In the genomic region with DNA sequence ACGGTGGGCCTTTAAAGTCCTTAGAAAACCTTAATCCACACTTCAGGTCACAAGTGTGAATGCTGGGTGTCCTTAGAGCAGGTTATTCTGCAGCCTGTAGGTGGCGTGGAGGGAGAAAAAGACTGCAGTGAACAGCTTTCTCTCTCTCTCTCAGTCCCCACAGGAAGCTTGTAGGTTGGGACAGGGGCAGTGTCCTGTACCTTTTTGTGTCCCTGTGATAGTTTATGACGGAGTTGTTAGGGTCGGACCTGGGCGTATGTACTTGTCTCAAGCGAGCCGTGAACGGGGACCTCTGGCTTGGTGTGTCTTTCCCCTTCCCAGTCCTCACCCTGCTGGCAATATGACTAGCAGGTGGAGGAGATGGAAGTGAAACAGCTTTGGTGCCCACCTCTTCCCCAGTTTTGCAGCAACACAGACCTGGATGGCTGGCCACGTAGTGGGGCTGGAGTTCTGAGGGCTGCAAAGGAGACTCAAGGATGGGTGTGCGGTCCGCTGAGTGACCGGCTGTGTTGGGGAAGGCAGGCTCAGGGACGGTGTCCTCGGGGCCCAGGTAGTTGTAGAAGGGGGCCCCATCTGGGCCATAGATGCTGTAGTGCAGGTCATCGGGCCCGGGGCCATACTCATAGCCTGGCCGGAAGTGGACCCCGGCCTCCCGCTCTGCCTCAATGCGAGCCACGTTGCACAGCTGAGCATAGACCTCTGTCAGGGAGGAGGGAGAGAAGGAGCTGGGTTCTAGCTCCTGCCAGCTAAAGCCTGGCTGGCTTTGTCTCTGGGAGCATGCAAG, we compare ENCODE assay signal across 8 cellular contexts. TPM values are rescaled to one million over a fixed set of nuclear protein-coding genes. Genes with fewer than 3 reads are reported as not detected.
A peak's percentile ranks its signal among the peaks of the same experiment; 100 is the strongest.
DNase-seq lines count a peak whose midpoint lies in the region; ATAC-seq and TF ChIP-seq lines count a peak whose summit lies in the region.

No MANE protein-coding gene starts in this region.

- no peak overlapping the region for H3K4me3 ChIP-seq in GM12865 (ENCODE audit: low read depth, low read length)
- H3K4me3 ChIP-seq in neuronal stem cell (ENCODE audit: low read length in 2 of 2): no peak overlapping the region

- no peak overlapping the region for H3K4me2 ChIP-seq in neuronal stem cell (ENCODE audit: insufficient read depth, low read length, poor library complexity, severe bottlenecking)

- H3K4me1 ChIP-seq in neuronal stem cell (ENCODE audit: control insufficient read depth in 2 of 2, insufficient read depth in 1 of 2, low read depth in 1 of 2, low read length in 2 of 2): peaks cover 12 to 17% of the 10 kb centered on the region in 2 donors

- no peaks in the 10 kb centered on the region for H3K9me3 ChIP-seq in neuronal stem cell (replicated peaks in 1 of 2; ENCODE audit: control insufficient read depth in 2 of 2, insufficient read depth in 1 of 2, low read depth in 1 of 2, low read length in 2 of 2)

- H3K27me3 ChIP-seq in neuronal stem cell (ENCODE audit: control insufficient read depth in 3 of 3, insufficient read depth in 3 of 3, low read depth in 1 of 3, low read length in 3 of 3): no peaks in the 10 kb centered on the region

- DNase-seq in GM12865 (ENCODE audit: low read depth) (peak; percentile 57), NCI-H82 treated with DMSO at 0.1 percent for 48 hours (lab: John Stamatoyannopoulos, UW; ENCODE audit: unreplicated experiment) (peak; percentile 39), dermis microvascular lymphatic vessel endothelial cell (ENCODE audit: low read depth in 2 of 2) (peak; percentile 21 to 28), neuronal stem cell (ENCODE audit: low spot score) (no peak), NCI-H1048 (lab: John Stamatoyannopoulos, UW) (no peak)
- no peak for DNase-seq in effector CD4-positive, alpha-beta T cell

- peak overlapping the region; percentile 88 for H2AK5ac ChIP-seq in neuronal stem cell (ENCODE audit: low read depth, low read length)

- H3K9ac ChIP-seq in neuronal stem cell (ENCODE audit: low read depth, low read length, poor library complexity): no peak overlapping the region

- H2BK5ac ChIP-seq in neuronal stem cell (ENCODE audit: low read length): no peak overlapping the region

- no peak overlapping the region for H2BK120ac ChIP-seq in neuronal stem cell (ENCODE audit: low read depth, low read length)

- no CpG with 5 or more reads among the region's 21 CpGs for WGBS in neuronal stem cell (ENCODE audit: extremely low coverage in 2 of 2, insufficient read length in 2 of 2, insufficient replicate concordance in 1 of 2), 2 donors

- no peak overlapping the region for H3K18ac ChIP-seq in neuronal stem cell (ENCODE audit: low read length)

- ATAC-seq in HG03457 (IDR thresholded peaks at IDR 0.05; ENCODE audit: unreplicated experiment): no peak

- no peak overlapping the region for H2BK12ac ChIP-seq in neuronal stem cell (ENCODE audit: low read length)

- H3K79me1 ChIP-seq in neuronal stem cell (ENCODE audit: low read depth, low read length): no peaks in the 10 kb centered on the region

- no peak overlapping the region for H4K8ac ChIP-seq in neuronal stem cell (ENCODE audit: low read depth, low read length)

- H3K36me3 ChIP-seq in neuronal stem cell (replicated peaks in 1 of 2; ENCODE audit: control insufficient read depth in 2 of 2, insufficient read depth in 2 of 2, low read length in 2 of 2): peaks cover 2 to 4% of the 10 kb centered on the region in 2 donors

- H2AFZ ChIP-seq in neuronal stem cell (ENCODE audit: low read length): peak overlapping the region; percentile 37

- no peak overlapping the region for H4K91ac ChIP-seq in neuronal stem cell (ENCODE audit: low read depth, low read length, poor library complexity)

- no peak overlapping the region for H2BK15ac ChIP-seq in neuronal stem cell (ENCODE audit: low read length)

- H3K14ac ChIP-seq in neuronal stem cell (ENCODE audit: low read length): no peak overlapping the region

- H3K27ac ChIP-seq in 22Rv1 (no peak overlapping the region), neuronal stem cell (replicated peaks; ENCODE audit: low read length) (no peak overlapping the region)

- TF ChIP-seq CTCF in 22Rv1 (IDR thresholded peaks at IDR 0.05) (peak; percentile 70), GM12865 (IDR thresholded peaks at IDR 0.05; ENCODE audit: insufficient read depth, low read depth, low read length, missing control alignments) (peak; percentile 65)

- no peak overlapping the region for H3K4ac ChIP-seq in neuronal stem cell (ENCODE audit: low read length)

- H3K23ac ChIP-seq in neuronal stem cell (ENCODE audit: low read depth, low read length, poor library complexity): no peak overlapping the region

RNA-seq across cellular contexts. Expression of gene ISCA2, which starts 8.9 kb away (rescaled TPM):
- 11.6 and 14.2 TPM in 2 replicates for total RNA-seq in dermis microvascular lymphatic vessel endothelial cell
- 60.9 TPM for polyA plus RNA-seq in neuronal stem cell (2013, experiment 1 of 2)
- 63.2 TPM for polyA plus RNA-seq in neuronal stem cell (2013, experiment 2 of 2)

RNA-seq across cellular contexts. Expression of gene NPC2, which starts 9.3 kb away (rescaled TPM):
- total RNA-seq in dermis microvascular lymphatic vessel endothelial cell: 128 and 259 TPM in 2 replicates
- 596 TPM for polyA plus RNA-seq in neuronal stem cell (2013, experiment 1 of 2)
- polyA plus RNA-seq in neuronal stem cell (2013, experiment 2 of 2): 610 TPM

Comparison
In these comparisons a context has a peak if more than half of its experiments do, and no peak if none do; other contexts are left out.
1. DNase-seq: peak in GM12865 (single experiment), NCI-H82 treated with DMSO at 0.1 percent for 48 hours (single experiment) and dermis microvascular lymphatic vessel endothelial cell (2 of 2); none in neuronal stem cell (single experiment), effector CD4-positive, alpha-beta T cell (single experiment) and NCI-H1048 (single experiment).